Comparison of ENCODE assay signal across 26 cellular contexts in genomic region chr14:58724702-58725101, GRCh38.
"Had no signal": no experiment of that assay in that cellular context is flagged by ENCODE, and none has a peak within 500 bp of the region (broad histone marks: within the 10 kb centered on the region; RNA-seq: fewer than 3 reads in every experiment).

No MANE protein-coding gene starts in this region.

- H3K36me3 ChIP-seq: esophagus muscularis mucosa, gastroesophageal sphincter, heart left ventricle, lower lobe of right lung, neutrophil, pancreas, right atrium auricular region, thoracic aorta, tibial nerve, upper lobe of left lung, uterus had no signal

- H3K27me3 ChIP-seq: esophagus muscularis mucosa, foreskin keratinocyte, gastroesophageal sphincter, hepatocyte, neutrophil, pancreas, right atrium auricular region, tibial nerve, upper lobe of left lung, uterus had no signal

- H3K27ac Mint-ChIP-seq: natural killer cell; stimulated activated effector memory CD8-positive, alpha-beta T cell treated with anti-CD3 and anti-CD28 coated beads, Interleukin-12 subunit alpha, Interleukin-12 subunit beta, amount 100 ng/mL, for 72 hours had no signal

- H3K9me3 Mint-ChIP-seq: neural crest cell had no signal

- H3K79me2 ChIP-seq: hepatocyte had no signal

- H3K4me1 Mint-ChIP-seq: natural killer cell; neural crest cell; stimulated activated effector memory CD8-positive, alpha-beta T cell treated with anti-CD3 and anti-CD28 coated beads, Interleukin-12 subunit alpha, Interleukin-12 subunit beta, amount 100 ng/mL, for 72 hours had no signal

- H3K4me3 Mint-ChIP-seq: natural killer cell; neural crest cell; stimulated activated effector memory CD8-positive, alpha-beta T cell treated with anti-CD3 and anti-CD28 coated beads, Interleukin-12 subunit alpha, Interleukin-12 subunit beta, amount 100 ng/mL, for 72 hours had no signal

- DNase-seq: dermis blood vessel endothelial cell; effector memory CD4-positive, alpha-beta T cell; foreskin keratinocyte; heart left ventricle; kidney; left ventricle myocardium superior; lower lobe of right lung; natural killer cell; pancreas; stimulated activated CD4-positive, alpha-beta T cell treated with anti-CD3 and anti-CD28 coated beads, Interleukin-2, amount 100 ng/mL, for 24 hours; stimulated activated CD4-positive, alpha-beta T cell treated with anti-CD3 and anti-CD28 coated beads, Interleukin-4, amount 100 ng/mL, for 24 hours; stimulated activated naive CD4-positive, alpha-beta T cell treated with Interleukin-2 at 50 U/mL for 16 hours; upper lobe of left lung; uterus had no signal

- H3K9me3 ChIP-seq: esophagus muscularis mucosa, gastroesophageal sphincter, heart left ventricle, lower lobe of right lung, neutrophil, pancreas, right atrium auricular region, thoracic aorta, tibial nerve, upper lobe of left lung, uterus had no signal

- H3K4me1 ChIP-seq: esophagus muscularis mucosa, foreskin keratinocyte, gastroesophageal sphincter, lower lobe of right lung, pancreas, right atrium auricular region, tibial nerve, uterus had no signal

- H3K4me3 ChIP-seq: coronary artery, esophagus muscularis mucosa, gastroesophageal sphincter, heart left ventricle, hepatocyte, lower lobe of right lung, pancreas, right atrium auricular region, thoracic aorta, tibial nerve, upper lobe of left lung, uterus had no signal

- H3K36me3 Mint-ChIP-seq: natural killer cell; stimulated activated effector memory CD8-positive, alpha-beta T cell treated with anti-CD3 and anti-CD28 coated beads, Interleukin-12 subunit alpha, Interleukin-12 subunit beta, amount 100 ng/mL, for 72 hours had no signal

- H3K27ac ChIP-seq: coronary artery, esophagus muscularis mucosa, foreskin keratinocyte, gastroesophageal sphincter, heart left ventricle, hepatocyte, lower lobe of right lung, neutrophil, pancreas, right atrium auricular region, thoracic aorta, tibial nerve, upper lobe of left lung, uterus had no signal

- H2AFZ ChIP-seq: hepatocyte had no signal

- FAIRE-seq: endothelial cell of umbilical vein, kidney, pancreas had no signal

- ATAC-seq: foreskin keratinocyte; gastroesophageal sphincter; heart left ventricle; left ventricle myocardium superior; lower lobe of right lung; natural killer cell; pancreas; sciatic nerve; stimulated activated effector memory CD8-positive, alpha-beta T cell treated with anti-CD3 and anti-CD28 coated beads, Interleukin-12 subunit alpha, Interleukin-12 subunit beta, amount 100 ng/mL, for 72 hours had no signal

- H3K4me2 ChIP-seq: hepatocyte had no signal
